ENCODE assay signal across 11 cellular contexts in the genomic region with DNA sequence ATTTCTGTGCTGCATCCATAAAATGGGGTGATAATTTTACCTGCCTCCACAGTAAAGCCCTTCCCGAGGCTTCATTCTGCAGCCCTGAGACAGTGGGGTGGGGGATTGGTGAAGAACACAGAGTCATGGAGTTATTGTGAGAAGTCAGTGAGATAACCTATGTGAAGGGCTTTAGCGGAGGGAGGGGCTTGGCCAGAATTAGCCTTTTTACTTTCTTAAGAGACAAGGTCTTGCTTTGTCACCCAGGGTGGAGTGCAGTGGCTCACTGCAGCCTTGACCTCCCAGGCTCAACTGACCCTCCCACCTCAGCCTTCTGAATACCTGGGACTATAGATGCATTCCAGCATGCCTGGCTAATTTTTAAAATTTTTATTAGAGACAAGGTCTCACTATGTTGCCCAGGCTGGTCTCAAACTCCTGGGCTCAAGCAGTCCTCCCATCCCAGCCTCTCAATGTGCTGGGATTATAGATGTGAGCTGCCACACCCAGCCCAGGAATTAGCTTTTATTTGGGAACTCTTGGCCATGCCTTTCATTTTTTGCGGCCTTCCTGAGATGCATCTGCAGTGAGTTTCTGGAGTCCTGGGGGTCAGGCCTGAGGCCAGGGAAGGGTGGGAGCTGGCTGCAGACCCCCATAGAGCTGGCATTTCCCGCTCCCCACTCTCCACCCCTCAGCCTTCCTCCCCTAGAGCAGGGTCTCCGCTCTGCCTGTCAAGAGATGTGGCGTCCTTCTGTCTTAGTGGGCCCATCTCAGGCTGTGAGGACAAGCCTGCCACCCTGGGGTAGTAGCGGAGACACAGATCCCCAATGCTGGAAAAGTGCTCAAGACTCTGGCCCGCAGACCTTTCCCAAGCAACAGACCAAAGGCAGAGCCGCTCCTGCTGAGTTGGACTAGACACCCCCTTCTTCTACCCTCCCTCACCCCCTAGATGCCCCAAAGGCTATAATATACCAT.
DNase-seq lines count a peak whose midpoint lies in the region; TF ChIP-seq lines count a peak whose summit lies in the region.
"Had no signal": no experiment of that assay in that cellular context is flagged by ENCODE, and none has a peak within 500 bp of the region (broad histone marks: within the 10 kb centered on the region; RNA-seq: fewer than 3 reads in every experiment).

No MANE protein-coding gene starts in this region.

- POLR2A ChIA-PET in CD4-positive, alpha-beta memory T cell (lab: Charles Lee; ENCODE audit: partially characterized antibody): interaction anchor here (0.9 kb wide), 1 partner anchor 78 kb away, joined by 4 read pairs; no protein-coding TSS in a partner anchor

- H3K4me3 Mint-ChIP-seq in CD4-positive, alpha-beta memory T cell: peak overlapping the region in 6 of 8 donors; percentile 47 to 74 (median 54)

- TF ChIP-seq EP300 in sigmoid colon (IDR thresholded peaks at IDR 0.05): no peak

- no peaks in the 10 kb centered on the region for H3K27me3 Mint-ChIP-seq in CD4-positive, alpha-beta memory T cell

- no peaks in the 10 kb centered on the region for H4K20me1 ChIP-seq in fibroblast of lung (ENCODE audit: control insufficient read depth, extremely low read depth, insufficient read depth, low read length)

- no peaks in the 10 kb centered on the region for H3K9me3 Mint-ChIP-seq in CD4-positive, alpha-beta memory T cell
- H3K9me3 Mint-ChIP-seq: activated T-cell treated with anti-CD3 and anti-CD28 coated beads, Interleukin-2, amount 50 U/mL, for 4 hours had no signal

- peaks cover 57% of the 10 kb centered on the region for H3K79me2 ChIP-seq in fibroblast of lung (ENCODE audit: control insufficient read depth, insufficient read depth, low read length)

- H3K27me3 ChIP-seq in CD4-positive, alpha-beta memory T cell (ENCODE audit: insufficient read depth, low read length): no peaks in the 10 kb centered on the region
- H3K27me3 ChIP-seq in Peyer's patch: no peaks in the 10 kb centered on the region
- no peaks in the 10 kb centered on the region for H3K27me3 ChIP-seq in fibroblast of lung (ENCODE audit: control insufficient read depth, insufficient read depth, low read length)
- no peaks in the 10 kb centered on the region for H3K27me3 ChIP-seq in sigmoid colon

- intact Hi-C loops in CD4-positive, alpha-beta memory T cell (cut with micrococcal nuclease): loop anchor here (5.0 kb wide), 1 partner anchor 78 kb away; a partner anchor contains a TSS
- intact Hi-C loops in sigmoid colon (cut with DNase I): loop anchor here (5.0 kb wide), 1 partner anchor 33 kb away; no protein-coding TSS in a partner anchor

- no peak overlapping the region for H3K4me3 ChIP-seq in CD4-positive, alpha-beta memory T cell (ENCODE audit: low read length in 2 of 2)
- H3K4me3 ChIP-seq in Peyer's patch (no peak overlapping the region), fibroblast of lung (replicated peaks in 1 of 4; ENCODE audit: control extremely low read depth in 1 of 4, insufficient read depth in 1 of 4, low read depth in 3 of 4, low read length in 4 of 4) (no peak overlapping the region), sigmoid colon (no peak overlapping the region)

- H3K27ac ChIP-seq in CD4-positive, alpha-beta memory T cell (ENCODE audit: low read depth, low read length): peak overlapping the region; percentile 32
- H3K27ac ChIP-seq in Peyer's patch (peak overlapping the region; percentile 43 to 80 (median 66)), fibroblast of lung (ENCODE audit: insufficient read depth, low read length) (peak overlapping the region; percentile 83), sigmoid colon (peak overlapping the region; percentile 85 to 92 (median 88))

- H2AFZ ChIP-seq in fibroblast of lung (ENCODE audit: low read length): no peak overlapping the region

- H3K9me3 ChIP-seq in CD4-positive, alpha-beta memory T cell (ENCODE audit: control insufficient read depth in 1 of 2, low read length in 2 of 2): no peaks in the 10 kb centered on the region
- H3K9me3 ChIP-seq in Peyer's patch: no peaks in the 10 kb centered on the region
- H3K9me3 ChIP-seq in fibroblast of lung (ENCODE audit: control insufficient read depth, insufficient read depth, low read depth, low read length): no peaks in the 10 kb centered on the region
- H3K9me3 ChIP-seq in sigmoid colon: no peaks in the 10 kb centered on the region

- no peak for DNase-seq in CD4-positive, alpha-beta memory T cell
- DNase-seq in Peyer's patch (no peak), fibroblast of lung (ENCODE audit: low read depth in 2 of 2) (no peak), sigmoid colon (no peak), islet precursor cell (no peak), NCI-H82 (lab: John Stamatoyannopoulos, UW) (no peak), iPS-NIHi11 (ENCODE audit: low spot score) (no peak)
- DNase-seq in stimulated activated CD4-positive, alpha-beta T cell treated with anti-CD3 and anti-CD28 coated beads, Interleukin-4, amount 100 ng/mL, for 24 hours: no peak
- DNase-seq: activated T-cell treated with anti-CD3 and anti-CD28 coated beads, Interleukin-2, amount 50 U/mL, for 4 hours; NCI-H1436 treated with DMSO at 0.1 percent for 48 hours; stimulated activated CD8-positive, alpha-beta memory T cell treated with anti-CD3 and anti-CD28 coated beads, Interleukin-4, amount 100 ng/mL, for 48 hours had no signal

- CTCF ChIA-PET in CD4-positive, alpha-beta memory T cell (lab: Charles Lee; ENCODE audit: partially characterized antibody): interaction anchor here (1.3 kb wide), 1 partner anchor 16 kb away, joined by 3 read pairs; no protein-coding TSS in a partner anchor

- H3K36me3 Mint-ChIP-seq in CD4-positive, alpha-beta memory T cell: peaks cover 12 to 16% of the 10 kb centered on the region in 2 donors

- H3K27ac Mint-ChIP-seq in CD4-positive, alpha-beta memory T cell: peak overlapping the region; percentile 71 to 91 (median 78)

- peaks cover 36 to 90% (median 65%) of the 10 kb centered on the region in 4 donors for H3K4me1 Mint-ChIP-seq in CD4-positive, alpha-beta memory T cell

- TF ChIP-seq CTCF in Peyer's patch (IDR thresholded peaks at IDR 0.05) (no peak), fibroblast of lung (conservative IDR thresholded peaks at IDR 0.05 in 1 of 2, IDR thresholded peaks at IDR 0.05 in 1 of 2; ENCODE audit: low read depth in 1 of 2, low read length in 2 of 2) (no peak), sigmoid colon (IDR thresholded peaks at IDR 0.05) (no peak)

- H3K4me2 ChIP-seq in fibroblast of lung (ENCODE audit: extremely low read depth, insufficient read depth, low read length): no peak overlapping the region

- H3K9ac ChIP-seq in fibroblast of lung (ENCODE audit: insufficient read depth, low read length): no peak overlapping the region

- 91% methylated on average over 9 of the region's 9 CpGs for WGBS in sigmoid colon, 2 donors

- H3K36me3 ChIP-seq in CD4-positive, alpha-beta memory T cell (ENCODE audit: insufficient read depth, low read length): no peaks in the 10 kb centered on the region
- H3K36me3 ChIP-seq in Peyer's patch (peaks cover 0 to 22% (median 0%) of the 10 kb centered on the region in 3 donors), fibroblast of lung (ENCODE audit: control insufficient read depth, insufficient read depth, low read length) (peaks cover 29% of the 10 kb centered on the region), sigmoid colon (peaks cover under 1 to 15% (median 9%) of the 10 kb centered on the region in 4 donors)

- no peak for TF ChIP-seq POLR2A in Peyer's patch (IDR thresholded peaks at IDR 0.05)
- TF ChIP-seq POLR2A in sigmoid colon (IDR thresholded peaks at IDR 0.05): no peak

- peaks cover 70% of the 10 kb centered on the region for H3K4me1 ChIP-seq in CD4-positive, alpha-beta memory T cell (ENCODE audit: insufficient read depth, low read length)
- peaks cover 0 to 67% (median 15%) of the 10 kb centered on the region in 4 donors for H3K4me1 ChIP-seq in Peyer's patch
- peaks cover 72% of the 10 kb centered on the region for H3K4me1 ChIP-seq in fibroblast of lung (ENCODE audit: control insufficient read depth, extremely low read depth, insufficient read depth, low read length)
- H3K4me1 ChIP-seq in sigmoid colon: peaks cover 0 to 100% (median 92%) of the 10 kb centered on the region in 4 donors

Comparison
In these comparisons a context has a peak if more than half of its experiments do, and no peak if none do; other contexts are left out.
1. H3K27ac ChIP-seq: peak in every context shown above with its lines; median percentile 88 in sigmoid colon; 83 in fibroblast of lung; 66 in Peyer's patch; 32 in CD4-positive, alpha-beta memory T cell.